Comparison of ENCODE assay signal across 8 cellular contexts in genomic region chr21:16193758-16194606, GRCh38.
DNase-seq lines count a peak whose midpoint lies in the region; ATAC-seq and TF ChIP-seq lines count a peak whose summit lies in the region.

No MANE protein-coding gene starts in this region.

- TF ChIP-seq POLR2A in gastrocnemius medialis (IDR thresholded peaks at IDR 0.05), result no peak

- peak overlapping the region; percentile 62; the same call in 1 of the 2 replicates for H3K9ac ChIP-seq in MM.1S (ENCODE audit: low read length)
- 0 out of 2 replicates have a peak overlapping the region, but pooled peaks have one; percentile 54 for H3K9ac ChIP-seq in iPS-20b (ENCODE audit: low read depth, low read length)

- no peaks in the 10 kb centered on the region for H3K9me2 ChIP-seq in MM.1S (replicated peaks; ENCODE audit: insufficient read depth, low read length)

- H3K4me1 ChIP-seq in BE2C (no peaks in the 10 kb centered on the region), MM.1S (ENCODE audit: low read length) (peaks cover 6% of the 10 kb centered on the region), iPS-20b (ENCODE audit: insufficient read depth, low read length) (peaks cover 7% of the 10 kb centered on the region; the same call in 1 of the 2 replicates), gastrocnemius medialis (peaks cover 14 to 17% of the 10 kb centered on the region in 2 donors)

- H3K27me3 ChIP-seq in BE2C, result no peaks in the 10 kb centered on the region
- H3K27me3 ChIP-seq in MM.1S (replicated peaks; ENCODE audit: insufficient read depth, low read length), result no peaks in the 10 kb centered on the region
- no peaks in the 10 kb centered on the region for H3K27me3 ChIP-seq in brain microvascular endothelial cell (replicated peaks)
- H3K27me3 ChIP-seq in iPS-20b (ENCODE audit: insufficient read depth, low read length), result no peaks in the 10 kb centered on the region
- H3K27me3 ChIP-seq in gastrocnemius medialis, result no peaks in the 10 kb centered on the region

- DNase-seq in BE2C (peak; percentile 19), MM.1S (peak; percentile 82), brain microvascular endothelial cell (peak; percentile 80), gastrocnemius medialis (peak; percentile 75 to 80), SHP77 (lab: John Stamatoyannopoulos, UW) (no peak)

- peaks cover 6% of the 10 kb centered on the region for H3F3A ChIP-seq in MM.1S (ENCODE audit: insufficient read depth, low read length)

- intact Hi-C loops in gastrocnemius medialis (cut with DNase I; ENCODE audit: low total_unique reads), result loop anchor here (1.0 to 10.0 kb wide), 8 partner anchors 19 to 381 kb away; no protein-coding TSS in a partner anchor

- no peak overlapping the region for H3K4me3 ChIP-seq in BE2C (ENCODE audit: low read depth, low read length)
- H3K4me3 ChIP-seq in MM.1S (ENCODE audit: low read length), result peak overlapping the region; percentile 66
- peak overlapping the region; percentile 55 for H3K4me3 ChIP-seq in brain microvascular endothelial cell (ENCODE audit: low read depth, low read length)
- H3K4me3 ChIP-seq in iPS-20b (ENCODE audit: low read length), result peak overlapping the region; percentile 52
- peak overlapping the region; percentile 52 to 63 (median 60) for H3K4me3 ChIP-seq in gastrocnemius medialis

- H4K20me1 ChIP-seq in MM.1S (ENCODE audit: insufficient read depth, low read length), result no peaks in the 10 kb centered on the region

- H3K79me2 ChIP-seq in MM.1S (ENCODE audit: low read length), result peaks cover 9% of the 10 kb centered on the region; the same call in 1 of the 2 replicates

- H3K9me3 ChIP-seq in BE2C (no peaks in the 10 kb centered on the region), MM.1S (replicated peaks; ENCODE audit: insufficient read depth, low read length) (no peaks in the 10 kb centered on the region), iPS-20b (ENCODE audit: insufficient read depth, low read depth, low read length) (0 out of 2 replicates have a peak, but pooled peaks cover 2% of the 10 kb centered on the region), gastrocnemius medialis (peaks cover 0 to 4% (median 0%) of the 10 kb centered on the region in 3 donors)

- ATAC-seq in GM19467 (IDR thresholded peaks at IDR 0.05; ENCODE audit: unreplicated experiment) (peak; percentile 62), gastrocnemius medialis (peak; percentile 88 to 90), HG03139 (IDR thresholded peaks at IDR 0.05; ENCODE audit: unreplicated experiment) (no peak)

- H2AFZ ChIP-seq in MM.1S (ENCODE audit: low read length), result peak overlapping the region; percentile 68

- peak overlapping the region; percentile 49 for H3K4me2 ChIP-seq in MM.1S (ENCODE audit: low read depth, low read length)

- peak; percentile 4; the same call in 1 of the 2 replicates for TF ChIP-seq CTCF in BE2C (IDR thresholded peaks at IDR 0.05; ENCODE audit: low read depth, low read length)
- TF ChIP-seq CTCF in MM.1S (IDR thresholded peaks at IDR 0.05; ENCODE audit: low read length), result peak; percentile 44
- TF ChIP-seq CTCF in brain microvascular endothelial cell (IDR thresholded peaks at IDR 0.05; ENCODE audit: low read depth, low read length, missing control alignments), result peak; percentile 60
- peak in 3 of 5 experiments; percentile 17 to 55 (median 44) for TF ChIP-seq CTCF in gastrocnemius medialis (IDR thresholded peaks at IDR 0.05 in 4 of 5, conservative IDR thresholded peaks at IDR 0.05 in 1 of 5)

- in situ Hi-C loops in brain microvascular endothelial cell (cut with HindIII; ENCODE audit: low pct_ligation_motif_present, low sequenced_read_pairs), result no loop called here
- in situ Hi-C loops in gastrocnemius medialis (cut with MboI; ENCODE audit: low sequenced_read_pairs in 4 of 4), result loop anchor here in 3 of 4 donors (10.0 to 25.0 kb wide), 4 partner anchors 109 to 393 kb away; no protein-coding TSS in a partner anchor

- H3K36me3 ChIP-seq in BE2C (no peaks in the 10 kb centered on the region), MM.1S (replicated peaks; ENCODE audit: insufficient read depth, low read length) (no peaks in the 10 kb centered on the region), brain microvascular endothelial cell (replicated peaks) (no peaks in the 10 kb centered on the region), iPS-20b (ENCODE audit: insufficient read depth, low read depth, low read length) (no peaks in the 10 kb centered on the region), gastrocnemius medialis (no peaks in the 10 kb centered on the region)

- H3K27ac ChIP-seq in MM.1S (ENCODE audit: low read length), result peak overlapping the region; percentile 68; the same call in 1 of the 2 replicates
- peak overlapping the region; percentile 84 for H3K27ac ChIP-seq in brain microvascular endothelial cell
- no peak overlapping the region for H3K27ac ChIP-seq in iPS-20b (ENCODE audit: low read length)
- H3K27ac ChIP-seq in gastrocnemius medialis, result peak overlapping the region; percentile 83 to 88 (median 84)

Comparison
In these comparisons a context has a peak if more than half of its experiments do, and no peak if none do; other contexts are left out.
1. DNase-seq: peak in BE2C (single experiment), MM.1S (single experiment), brain microvascular endothelial cell (single experiment) and gastrocnemius medialis (2 of 2); none in SHP77 (0 of 2).
2. CTCF ChIP-seq: peak in every context shown above with its lines; median percentile 60 in brain microvascular endothelial cell; 44 in MM.1S; 44 in gastrocnemius medialis; 4 in BE2C.